8 cellular contexts compared by ENCODE assay signal in the genomic region with DNA sequence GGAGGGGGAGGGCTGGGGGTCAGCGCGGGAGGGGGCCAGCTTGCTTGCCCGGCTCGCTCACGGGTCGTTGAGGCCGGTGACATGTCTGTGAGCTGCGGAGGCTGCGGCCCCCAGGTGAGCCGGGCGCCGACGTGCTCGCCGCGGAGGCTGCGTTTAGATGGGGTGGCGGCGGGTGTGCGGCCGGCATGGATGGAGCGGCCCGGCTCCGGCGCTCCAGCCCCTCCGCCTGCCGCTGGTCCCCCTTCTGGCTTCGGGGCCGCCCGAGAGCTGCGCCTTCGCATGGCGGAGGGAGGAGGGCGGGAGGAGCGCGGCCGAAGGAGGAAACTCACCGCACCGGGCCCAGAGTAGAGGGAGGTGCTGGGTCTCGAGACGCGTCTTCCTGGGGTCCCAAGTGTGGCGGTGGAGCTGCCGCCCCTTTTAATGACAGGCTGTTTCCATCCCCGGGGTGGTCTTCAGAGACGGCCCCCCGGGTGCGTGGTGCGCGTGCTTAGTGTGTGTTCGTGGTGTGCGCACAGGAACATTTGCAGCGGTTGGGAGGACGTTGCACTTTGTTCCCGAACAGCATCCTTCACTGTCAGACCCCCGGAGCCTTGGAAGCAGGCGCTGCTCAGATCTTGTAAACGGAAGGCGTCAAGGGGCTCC. TPM values are rescaled to one million over a fixed set of nuclear protein-coding genes. Genes with fewer than 3 reads are reported as not detected.
DNase-seq lines count a peak whose midpoint lies in the region; ATAC-seq and TF ChIP-seq lines count a peak whose summit lies in the region.

Gene AKAP11 (plus strand): TSS at position 38 of the 642 bp plus-strand sequence. CDS start 14,197 bp downstream, outside the sequence.

- H3K4me3 ChIP-seq in BE2C (ENCODE audit: low read depth, low read length), result peak within 1 kb of the TSS; percentile 78
- peak within 1 kb of the TSS; percentile 85 for H3K4me3 ChIP-seq in RWPE2 (ENCODE audit: severe bottlenecking)
- peak within 1 kb of the TSS; percentile 91 for H3K4me3 ChIP-seq in parathyroid adenoma (ENCODE audit: low read depth, low read length)

- H3K27me3 ChIP-seq in BE2C (no peaks in the 10 kb centered on the region), RWPE2 (ENCODE audit: insufficient read depth, poor library complexity, severe bottlenecking) (no peaks in the 10 kb centered on the region), parathyroid adenoma (ENCODE audit: control insufficient read depth, insufficient read depth, low read length) (no peaks in the 10 kb centered on the region)

- H3K9me3 ChIP-seq in BE2C, result no peaks in the 10 kb centered on the region
- H3K9me3 ChIP-seq in RWPE2 (ENCODE audit: severe bottlenecking), result no peaks in the 10 kb centered on the region
- no peaks in the 10 kb centered on the region for H3K9me3 ChIP-seq in parathyroid adenoma (ENCODE audit: control insufficient read depth, low read length)

- peak within 1 kb of the TSS; percentile 97 for H2AFZ ChIP-seq in parathyroid adenoma

- intact Hi-C loops in head of caudate nucleus (cut with DNase I), result no loop called here

- H3K9me3 Mint-ChIP-seq in type B pancreatic cell, result peaks cover 13% of the 10 kb centered on the region

- H3K4me3 Mint-ChIP-seq in type B pancreatic cell, result peak within 1 kb of the TSS; percentile 99

- H3K27ac Mint-ChIP-seq in type B pancreatic cell, result peak within 1 kb of the TSS; percentile 91

- no peaks in the 10 kb centered on the region for H3K79me2 ChIP-seq in parathyroid adenoma

- no peaks in the 10 kb centered on the region for H3K27me3 Mint-ChIP-seq in type B pancreatic cell

- ATAC-seq in GM19023 (IDR thresholded peaks at IDR 0.05; ENCODE audit: unreplicated experiment) (peak; percentile 28), HG03280 (IDR thresholded peaks at IDR 0.05; ENCODE audit: unreplicated experiment) (peak; percentile 22), RWPE2 (ENCODE audit: low read depth) (peak; percentile 52)

- peaks cover 25% of the 10 kb centered on the region for H3K4me1 Mint-ChIP-seq in type B pancreatic cell (ENCODE audit: unreplicated experiment)

- H3K27ac ChIP-seq in RWPE2 (ENCODE audit: poor library complexity, severe bottlenecking) (peak within 1 kb of the TSS; percentile 58), parathyroid adenoma (peak within 1 kb of the TSS; percentile 79)

- H3K36me3 Mint-ChIP-seq in type B pancreatic cell, result peaks cover 20% of the 10 kb centered on the region

- H3K36me3 ChIP-seq in BE2C, result no peaks in the 10 kb centered on the region
- H3K36me3 ChIP-seq in RWPE2 (ENCODE audit: low read depth), result no peaks in the 10 kb centered on the region; the same call in 1 of the 2 replicates
- no peaks in the 10 kb centered on the region for H3K36me3 ChIP-seq in parathyroid adenoma (ENCODE audit: control insufficient read depth, insufficient read depth, low read length)

- no peaks in the 10 kb centered on the region; the same call in 1 of the 2 replicates for H3K4me1 ChIP-seq in BE2C
- peaks cover 10% of the 10 kb centered on the region for H3K4me1 ChIP-seq in RWPE2 (ENCODE audit: insufficient read depth, poor library complexity, severe bottlenecking)
- H3K4me1 ChIP-seq in parathyroid adenoma, result no peaks in the 10 kb centered on the region

- peak within 1 kb of the TSS; percentile 11 for H3K9ac ChIP-seq in parathyroid adenoma

- DNase-seq in BE2C (peak; percentile 75), RWPE2 (ENCODE audit: low spot score) (no peak), head of caudate nucleus (peak in 41 of 42 donors; percentile 6 to 73 (median 43)), type B pancreatic cell (ENCODE audit: extremely low spot score, unreplicated experiment) (peak; percentile 76)
- peak; percentile 52 for DNase-seq in activated naive CD4-positive, alpha-beta T cell treated with anti-CD3 and anti-CD28 coated beads, Interleukin-2, amount 50 U/mL, for 16 hours

- H3K4me2 ChIP-seq in parathyroid adenoma (ENCODE audit: low read length), result peak within 1 kb of the TSS; percentile 87

- TF ChIP-seq CTCF in BE2C (IDR thresholded peaks at IDR 0.05; ENCODE audit: low read depth, low read length), result no peak
- TF ChIP-seq CTCF in RWPE2 (IDR thresholded peaks at IDR 0.05; ENCODE audit: poor library complexity, severe bottlenecking), result no peak
- no peak for TF ChIP-seq CTCF in parathyroid adenoma (IDR thresholded peaks at IDR 0.05)
- TF ChIP-seq CTCF in type B pancreatic cell (conservative IDR thresholded peaks at IDR 0.05), result no peak

RNA-seq across cellular contexts. Expression of gene AKAP11, which starts in this region (rescaled TPM):
- 22.4 TPM for polyA plus RNA-seq in BE2C (2012; ENCODE audit: insufficient read depth, insufficient read length, low read depth)
- total RNA-seq in type B pancreatic cell (ENCODE audit: low replicate concordance), result 19.5 and 30.3 TPM in 2 replicates
